In genomic region chr12:7162691-7163114, GRCh38 we compare ENCODE assay signal across 8 cellular contexts. TPM values are rescaled to one million over a fixed set of nuclear protein-coding genes. Genes with fewer than 3 reads are reported as not detected.
DNase-seq lines count a peak whose midpoint lies in the region; ATAC-seq and TF ChIP-seq lines count a peak whose summit lies in the region.

No MANE protein-coding gene starts in this region.

- H3K36me3 Mint-ChIP-seq in MCF 10A (ENCODE audit: insufficient read depth, unreplicated experiment) = peaks cover 6% of the 10 kb centered on the region

- POLR2A ChIA-PET in MCF 10A (lab: Yijun Ruan, JAX) = interaction anchor here (0.6 to 2.7 kb wide), 4 partner anchors 27 to 318 kb away, joined by 3 to 7 read pairs (median 4); partner anchors contain the start of gene PEX5

- intact Hi-C loops in MCF 10A (cut with micrococcal nuclease) = loop anchor here (2.0 kb wide), 1 partner anchor 26 kb away; the partner anchor contains the start of gene PEX5

- H3K27ac Mint-ChIP-seq in MCF 10A (ENCODE audit: low read depth, unreplicated experiment) = no peak overlapping the region

- TF ChIP-seq CTCF in MCF 10A (IDR thresholded peaks at IDR 0.05; ENCODE audit: unreplicated experiment) = peak; percentile 25

- BruUV-seq in MCF 10A (replicated peaks; lab: Mats Ljungman, UMichigan) = no TSS peak

- H3K4me3 Mint-ChIP-seq in MCF 10A (ENCODE audit: unreplicated experiment) = no peak overlapping the region

- CTCF ChIA-PET in MCF 10A (lab: Yijun Ruan, JAX) = interaction anchor here (0.6 to 7.3 kb wide), 20 partner anchors 9 to 103 kb away, joined by 3 to 67 read pairs (median 4); partner anchors contain the start of genes C1RL and PEX5

- no peaks in the 10 kb centered on the region for H3K27me3 Mint-ChIP-seq in MCF 10A (ENCODE audit: insufficient read depth, unreplicated experiment)

- H3K4me1 Mint-ChIP-seq in MCF 10A (ENCODE audit: insufficient read depth, unreplicated experiment) = peaks cover 26% of the 10 kb centered on the region

- ATAC-seq in left lobe of liver (peak; percentile 82), GM18511 (IDR thresholded peaks at IDR 0.05; ENCODE audit: unreplicated experiment) (no peak), GM18498 (IDR thresholded peaks at IDR 0.05; ENCODE audit: unreplicated experiment) (no peak)
- peak; percentile 42 for ATAC-seq in stimulated activated naive CD8-positive, alpha-beta T cell treated with anti-CD3 and anti-CD28 coated beads, Interleukin-15, Interleukin-2, amounts not matched to agents 100 U/mL and 50 U/mL, for 24 hours

- peak; percentile 17 for DNase-seq in activated naive CD4-positive, alpha-beta T cell treated with Interleukin-2 at 50 U/mL for 16 hours
- DNase-seq in activated naive CD4-positive, alpha-beta T cell treated with anti-CD3 and anti-CD28 coated beads, Interleukin-2, amount 50 U/mL, for 16 hours = no peak
- DNase-seq in NCI-H748 (lab: John Stamatoyannopoulos, UW; ENCODE audit: unreplicated experiment) (peak; percentile 86), MCF 10A (ENCODE audit: unreplicated experiment) (peak; percentile 68), left lobe of liver (ENCODE audit: low spot score) (peak; percentile 72)
- peak; percentile 28 for DNase-seq in stimulated activated naive CD8-positive, alpha-beta T cell treated with anti-CD3 and anti-CD28 coated beads, Interleukin-15, Interleukin-2, amounts not matched to agents 100 U/mL and 50 U/mL, for 24 hours

- H3K9me3 Mint-ChIP-seq in MCF 10A (ENCODE audit: unreplicated experiment) = peaks cover 9% of the 10 kb centered on the region

RNA-seq across cellular contexts. Expression of gene PEX5, which starts 26.8 kb away (rescaled TPM):
- total RNA-seq in MCF 10A (2022) = 42.2 and 49.4 TPM in 2 replicates
- total RNA-seq in left lobe of liver = 49.9 TPM

RNA-seq across cellular contexts. Expression of gene CLSTN3, which starts 32.5 kb away (rescaled TPM):
- total RNA-seq in MCF 10A (2022) (34.6 and 40.2 TPM in 2 replicates), left lobe of liver (48.4 TPM)

RNA-seq across cellular contexts. Expression of gene RBP5, which starts 34.0 kb away (rescaled TPM):
- total RNA-seq in MCF 10A (2022) = not detected in 2 replicates
- total RNA-seq in left lobe of liver = 154 TPM

RNA-seq across cellular contexts. Expression of gene C1RL, which starts 53.7 kb away (rescaled TPM):
- 49.8 and 55.7 TPM in 2 replicates for total RNA-seq in MCF 10A (2022)
- total RNA-seq in left lobe of liver = 243 TPM

Comparison
In these comparisons a context has a peak if more than half of its experiments do, and no peak if none do; other contexts are left out.
1. ATAC-seq: peak in left lobe of liver (single experiment) and stimulated activated naive CD8-positive, alpha-beta T cell treated with anti-CD3 and anti-CD28 coated beads, Interleukin-15, Interleukin-2, amounts not matched to agents 100 U/mL and 50 U/mL, for 24 hours (single experiment); none in GM18511 (single experiment) and GM18498 (single experiment).
2. RNA of gene RBP5, which starts 34.0 kb away (total RNA-seq): 154 TPM in left lobe of liver (single experiment); not detected in MCF 10A; every median in the first group is over 100 times any median in the second.